ENCODE assay signal across 24 cellular contexts in the genomic region with DNA sequence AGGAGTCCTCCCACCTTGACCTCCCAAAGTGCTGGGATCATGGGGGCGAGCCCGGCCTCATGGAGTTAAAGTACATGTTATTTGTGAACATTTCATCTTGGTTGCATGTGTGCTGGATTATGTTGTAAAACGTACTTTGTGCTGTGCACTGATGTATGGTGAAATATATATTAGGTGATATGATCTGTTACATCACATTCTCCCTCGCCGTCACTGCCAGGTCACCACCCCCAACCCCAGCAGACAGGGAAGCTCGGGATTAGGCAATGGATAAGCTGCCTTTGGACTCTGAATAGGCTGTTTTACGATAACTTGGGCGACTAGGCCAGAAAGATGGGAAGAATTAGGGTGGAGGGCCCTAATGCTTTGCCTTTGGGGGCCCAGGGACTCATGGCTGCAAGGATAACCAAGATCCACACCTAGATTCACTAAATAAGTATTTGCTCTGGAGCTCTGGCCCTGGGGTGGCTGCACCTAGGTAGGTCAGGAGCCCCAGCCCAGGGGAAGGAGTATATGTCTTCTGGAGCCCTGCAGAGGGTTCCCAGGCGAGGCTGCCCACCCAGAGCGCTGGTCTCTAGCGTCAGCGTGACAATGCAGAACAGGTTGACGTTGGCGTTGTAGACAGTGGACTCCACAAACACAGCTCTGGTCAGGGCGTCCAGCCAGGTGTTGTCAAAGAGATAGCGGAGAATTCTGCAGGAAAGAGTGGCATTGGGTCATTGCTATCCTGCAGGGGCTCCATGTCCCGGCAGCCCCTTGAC. TPM values are rescaled to one million over a fixed set of nuclear protein-coding genes. Genes with fewer than 3 reads are reported as not detected.
A peak's percentile ranks its signal among the peaks of the same experiment; 100 is the strongest.
DNase-seq lines count a peak whose midpoint lies in the region; ATAC-seq, FAIRE-seq and TF ChIP-seq lines count a peak whose summit lies in the region.
"Had no signal": no experiment of that assay in that cellular context is flagged by ENCODE, and none has a peak within 500 bp of the region (broad histone marks: within the 10 kb centered on the region; RNA-seq: fewer than 3 reads in every experiment).

No MANE protein-coding gene starts in this region.

- peaks cover 7 to 8% of the 10 kb centered on the region in 2 experiments; a peak in 2 of 5 replicates for H3K4me1 ChIP-seq in K562 (replicated peaks in 1 of 2; ENCODE audit: control insufficient read depth in 2 of 2, insufficient read depth in 2 of 2, low read length in 2 of 2)
- peaks cover 2 to 8% (median 5%) of the 10 kb centered on the region in 4 donors for H3K4me1 ChIP-seq in liver (ENCODE audit: control insufficient read depth in 4 of 4, insufficient read depth in 4 of 4, low read length in 3 of 4)
- H3K4me1 ChIP-seq in testis = no peaks in the 10 kb centered on the region
- H3K4me1 ChIP-seq in PC-3 (ENCODE audit: insufficient read depth, low read length) = no peaks in the 10 kb centered on the region
- H3K4me1 ChIP-seq: HAP-1 had no signal

- DNase-seq in HuH-7.5 (ENCODE audit: low spot score) = peak; percentile 59
- DNase-seq in K562 (ENCODE audit: extremely low read depth in 1 of 4, low spot score in 3 of 4) = peak in 2 of 4 experiments; percentile 34 to 36
- no peak for DNase-seq in testis
- no peak for DNase-seq in NCI-H2196 treated with DMSO at 0.1 percent for 48 hours (lab: John Stamatoyannopoulos, UW; ENCODE audit: unreplicated experiment)
- DNase-seq in PC-3 = no peak
- DNase-seq: CD4-positive, CD25-positive, alpha-beta regulatory T cell; GM23248; MM.1S; NCI-H1417; NCI-H1694; NCI-H2029 treated with DMSO at 0.1 percent for 48 hours; NCI-H2227 treated with DMSO at 0.1 percent for 48 hours; NCI-H510A; NCI-H69; SK-N-SH; SW 1271 had no signal

- H3K27ac ChIP-seq in K562 (ENCODE audit: extremely low read depth, low read depth, low read length) (no peak overlapping the region), liver (ENCODE audit: low read depth in 1 of 2, low read length in 2 of 2) (peak overlapping the region; percentile 63 to 79), testis (no peak overlapping the region), PC-3 (ENCODE audit: low read length) (no peak overlapping the region)
- H3K27ac ChIP-seq: BLaER1, GM23248, HL-60, KMS-11 had no signal

- H3K4me2 ChIP-seq in K562 (ENCODE audit: insufficient read depth, low read length) = peak overlapping the region; percentile 9; the same call in 1 of the 2 replicates
- no peak overlapping the region for H3K4me2 ChIP-seq in PC-3 (ENCODE audit: low read length)
- H3K4me2 ChIP-seq: BLaER1, KMS-11, SK-N-SH had no signal

- H3F3A ChIP-seq in PC-3 (ENCODE audit: low read length, unreplicated experiment) = no peaks in the 10 kb centered on the region

- 5% methylated on average over 15 of the region's 17 CpGs for WGBS in K562 (ENCODE audit: insufficient coverage, low coverage, missing lambda C conversion rate)
- WGBS in liver = 43% methylated on average over 17 of the region's 17 CpGs
- 89 to 93% methylated on average over 17 of the region's 17 CpGs for WGBS in testis, 2 donors

- TF ChIP-seq CTCF in K562 (IDR thresholded peaks at IDR 0.05 in 2 of 3, conservative IDR thresholded peaks at IDR 0.05 in 1 of 3; ENCODE audit: insufficient read depth in 2 of 3, low read depth in 1 of 3, low read length in 3 of 3) = no peak
- no peak for TF ChIP-seq CTCF in liver (IDR thresholded peaks at IDR 0.05; ENCODE audit: low read depth, low read length, missing input control)
- TF ChIP-seq CTCF in testis (IDR thresholded peaks at IDR 0.05) = no peak
- TF ChIP-seq CTCF in PC-3 (conservative IDR thresholded peaks at IDR 0.05; ENCODE audit: low read depth, low read length) = no peak

- H3K9me1 ChIP-seq in K562 (ENCODE audit: control insufficient read depth, insufficient read depth, low read length) = no peaks in the 10 kb centered on the region

- in situ Hi-C loops in K562 (cut with MboI) = no loop called here

- FAIRE-seq in K562 (lab: Jason Lieb, UNC) = peak; percentile 42
- FAIRE-seq: A204.1, D721Med had no signal

- no peaks in the 10 kb centered on the region for H3K9me2 ChIP-seq in PC-3 (replicated peaks; ENCODE audit: low read length)
- H3K9me2 ChIP-seq: SK-N-SH had no signal

- peaks cover 52 to 64% of the 10 kb centered on the region in 2 experiments for H3K27me3 ChIP-seq in K562 (ENCODE audit: control insufficient read depth in 2 of 2, insufficient read depth in 2 of 2, low read length in 2 of 2)
- H3K27me3 ChIP-seq in liver (ENCODE audit: control insufficient read depth in 4 of 4, insufficient read depth in 4 of 4, low read length in 3 of 4) = no peaks in the 10 kb centered on the region
- H3K27me3 ChIP-seq in testis = no peaks in the 10 kb centered on the region
- H3K27me3 ChIP-seq in PC-3 (ENCODE audit: low read length) = no peaks in the 10 kb centered on the region
- H3K27me3 ChIP-seq: BLaER1 had no signal

- H2AFZ ChIP-seq in K562 (ENCODE audit: low read depth, low read length) = no peak overlapping the region
- no peak overlapping the region for H2AFZ ChIP-seq in PC-3 (ENCODE audit: low read length)
- H2AFZ ChIP-seq: GM23248 had no signal

- POLR2A ChIA-PET in K562 (lab: Yijun Ruan, JAX) = interaction anchor here (0.7 to 0.8 kb wide), 2 partner anchors 46 to 70 kb away, joined by 3 to 4 read pairs; a partner anchor contains a TSS
- POLR2A ChIA-PET in PC-3 (lab: Charles Lee; ENCODE audit: unreplicated experiment) = no interaction called here

- no peak for TF ChIP-seq EP300 in K562 (IDR thresholded peaks at IDR 0.05; ENCODE audit: low read length)

- H3K79me2 ChIP-seq in K562 (ENCODE audit: control insufficient read depth, insufficient read depth, low read length) = no peaks in the 10 kb centered on the region
- no peaks in the 10 kb centered on the region for H3K79me2 ChIP-seq in PC-3 (ENCODE audit: low read length)

- H4K20me1 ChIP-seq in K562 (replicated peaks; ENCODE audit: control insufficient read depth, insufficient read depth, low read length) (no peaks in the 10 kb centered on the region; the same call in 1 of the 2 replicates), PC-3 (ENCODE audit: low read length) (no peaks in the 10 kb centered on the region)
- H4K20me1 ChIP-seq: BLaER1 had no signal

- H3K9ac ChIP-seq in K562 (ENCODE audit: insufficient read depth in 1 of 2, low read depth in 2 of 2, low read length in 2 of 2) (no peak overlapping the region), liver (ENCODE audit: low read depth in 1 of 2, low read length in 2 of 2) (no peak overlapping the region), PC-3 (ENCODE audit: low read length) (no peak overlapping the region)
- H3K9ac ChIP-seq: BLaER1, GM23248, KMS-11, SK-N-SH had no signal

- BruUV-seq in K562 (replicated peaks; lab: Mats Ljungman, UMichigan) = no TSS peak
- no TSS peak for BruUV-seq in PC-3 (replicated peaks; lab: Mats Ljungman, UMichigan)

- CTCF ChIA-PET in K562 (lab: Yijun Ruan, JAX; ENCODE audit: low intra/inter-chr PET ratio) = no interaction called here
- CTCF ChIA-PET in PC-3 (lab: Charles Lee) = no interaction called here

- no peak overlapping the region for H3K4me3 ChIP-seq in K562
- H3K4me3 ChIP-seq in liver (ENCODE audit: low read depth in 1 of 3, low read length in 3 of 3) = no peak overlapping the region
- no peak overlapping the region for H3K4me3 ChIP-seq in testis
- no peak overlapping the region for H3K4me3 ChIP-seq in PC-3 (ENCODE audit: low read length)
- H3K4me3 ChIP-seq: BLaER1, GM23248, HAP-1 had no signal

- H3K9me3 ChIP-seq in K562 (replicated peaks; ENCODE audit: control insufficient read depth, insufficient read depth, low read depth, low read length) = no peaks in the 10 kb centered on the region
- no peaks in the 10 kb centered on the region for H3K9me3 ChIP-seq in liver (ENCODE audit: control insufficient read depth in 4 of 4, low read length in 3 of 4)
- no peaks in the 10 kb centered on the region for H3K9me3 ChIP-seq in testis
- no peaks in the 10 kb centered on the region for H3K9me3 ChIP-seq in PC-3 (ENCODE audit: low read length)
- H3K9me3 ChIP-seq: BLaER1, HAP-1, SK-N-SH had no signal

- H3K36me3 ChIP-seq in K562 (ENCODE audit: control insufficient read depth, insufficient read depth, low read length) = no peaks in the 10 kb centered on the region
- H3K36me3 ChIP-seq in liver (ENCODE audit: control insufficient read depth in 4 of 4, insufficient read depth in 3 of 4, low read depth in 1 of 4, low read length in 3 of 4) = no peaks in the 10 kb centered on the region
- no peaks in the 10 kb centered on the region for H3K36me3 ChIP-seq in testis (ENCODE audit: low read depth, missing control alignments)
- no peaks in the 10 kb centered on the region for H3K36me3 ChIP-seq in PC-3 (ENCODE audit: low read depth, low read length)
- H3K36me3 ChIP-seq: BLaER1, HAP-1 had no signal

- TF ChIP-seq POLR2A in K562 (conservative IDR thresholded peaks at IDR 0.05) (no peak), testis (IDR thresholded peaks at IDR 0.05) (no peak)

- ATAC-seq in K562 = peak; percentile 76
- no peak for ATAC-seq in GM18870 (IDR thresholded peaks at IDR 0.05; ENCODE audit: unreplicated experiment)
- no peak for ATAC-seq in PC-3

- no peak for TF ChIP-seq RAD21 in K562 (CRISPR knock-in tag; conservative IDR thresholded peaks at IDR 0.05 in 1 of 2, IDR thresholded peaks at IDR 0.05 in 1 of 2)
- TF ChIP-seq RAD21 in liver (IDR thresholded peaks at IDR 0.05) = peak; percentile 2 to 21

- intact Hi-C loops in K562 (cut with micrococcal nuclease) = no loop called here
- intact Hi-C loops in testis (cut with DNase I; ENCODE audit: low total_unique reads) = no loop called here
- intact Hi-C loops in PC-3 (cut with micrococcal nuclease) = no loop called here

RNA-seq across cellular contexts. Expression of a gene that starts 27.1 kb away (rescaled TPM):
- 13.7 and 40.7 TPM in 2 replicates for total RNA-seq in K562 (2011; cell fraction: chromatin; rRNA removed; ENCODE audit: low replicate concordance)
- total RNA-seq in K562 (2011; cell fraction: nucleolus; rRNA removed) = 12.3 and 14.3 TPM in 2 replicates
- total RNA-seq in K562 (2011; cell fraction: nucleoplasm; rRNA removed) = 27.1 and 44.8 TPM in 2 replicates
- total RNA-seq in K562 (2014; rRNA removed) (61.0 and 69.3 TPM in 2 replicates), K562 (2014; rRNA removed; fragmentation: Illumina TruSeq; extraction: Trizol) (121 and 129 TPM in 2 replicates), K562 (2015; rRNA removed; fragmentation: Illumina TruSeq; extraction: Trizol) (108 and 119 TPM in 2 replicates), K562 (2021) (89.0 and 89.7 TPM in 2 replicates), liver (10 to 100 TPM; 34.6 to 38.0 TPM), testis (10 to 100 TPM; 10.3 to 18.4 TPM), PC-3 (2014; rRNA removed) (36.1 and 47.5 TPM in 2 replicates)
- polyA plus RNA-seq in K562 (2011; rRNA removed) (33.2 and 61.1 TPM in 2 replicates), K562 (2014; fragmentation: Illumina TruSeq; extraction: Trizol) (94.4 and 109 TPM in 2 replicates), K562 (2014; fragmentation: Nextera tagmentation; extraction: Ambion mirVana) (10 to 100 TPM; 35.0 to 35.2 TPM), K562 (2014; rRNA removed) (115 TPM in 2 replicates), liver (100 to 1,000 TPM in 1 of 2 donors, 10 to 100 TPM in 1; 72.0 to 132 TPM), testis (ENCODE audit: insufficient read depth, low read depth, low replicate concordance) (19.4 TPM)
- polyA plus RNA-seq in K562 (2011; cell fraction: cytosol; rRNA removed) = 17.5 and 17.8 TPM in 2 replicates
- polyA plus RNA-seq in K562 (2011; cell fraction: nucleus; rRNA removed) = 11.1 and 13.3 TPM in 2 replicates
- 42.4 and 83.6 TPM in 2 replicates for polyA plus RNA-seq in K562 (2012)
- polyA minus RNA-seq in K562 (2011; rRNA and poly(A)+ RNA removed) = 18.0 and 18.4 TPM in 2 replicates
- 19.1 and 20.1 TPM in 2 replicates for polyA minus RNA-seq in K562 (2011; cell fraction: cytosol; rRNA and poly(A)+ RNA removed)
- polyA minus RNA-seq in K562 (2011; cell fraction: nucleus; rRNA and poly(A)+ RNA removed) = 8.9 and 13.0 TPM in 2 replicates

RNA-seq across cellular contexts. Expression of a gene that starts 46.2 kb away (rescaled TPM):
- 1.1 and 1.4 TPM in 2 replicates for total RNA-seq in K562 (2011; cell fraction: chromatin; rRNA removed; ENCODE audit: low replicate concordance)
- total RNA-seq in K562 (2011; cell fraction: nucleolus; rRNA removed) = 0.26 and 0.67 TPM in 2 replicates
- total RNA-seq in K562 (2011; cell fraction: nucleoplasm; rRNA removed) = 0.53 and 0.81 TPM in 2 replicates
- total RNA-seq in K562 (2014; rRNA removed) (0.54 TPM in 1 of 2 replicates, not detected in the other), K562 (2014; rRNA removed; fragmentation: Illumina TruSeq; extraction: Trizol) (0.19 TPM in 1 of 2 replicates, not detected in the other), K562 (2015; rRNA removed; fragmentation: Illumina TruSeq; extraction: Trizol) (0.23 and 0.33 TPM in 2 replicates), K562 (2021) (0.47 and 1.0 TPM in 2 replicates), liver (under 1 TPM; 0.08 to 0.42 TPM), testis (10 to 100 TPM; 10.2 to 15.2 TPM), PC-3 (2014; rRNA removed) (0.73 TPM in 1 of 2 replicates, not detected in the other)
- polyA plus RNA-seq in K562 (2011; rRNA removed) (0.35 and 0.36 TPM in 2 replicates), K562 (2014; fragmentation: Illumina TruSeq; extraction: Trizol) (0.98 TPM in 1 of 2 replicates, not detected in the other), K562 (2014; fragmentation: Nextera tagmentation; extraction: Ambion mirVana) (under 1 TPM; 0.10 to 0.13 TPM), K562 (2014; rRNA removed) (0.52 and 1.7 TPM in 2 replicates), liver (1 to 10 TPM in 1 of 2 donors, under 1 TPM in 1; 0.47 to 1.4 TPM), testis (ENCODE audit: insufficient read depth, low read depth, low replicate concordance) (7.7 TPM)
- polyA plus RNA-seq in K562 (2011; cell fraction: cytosol; rRNA removed) = 0.62 and 0.63 TPM in 2 replicates
- polyA plus RNA-seq in K562 (2011; cell fraction: nucleus; rRNA removed) = 0.31 and 1.1 TPM in 2 replicates
- 0.98 and 1.7 TPM in 2 replicates for polyA plus RNA-seq in K562 (2012)
- 0.18 TPM in 1 of 2 replicates, not detected in the other for polyA minus RNA-seq in K562 (2011; rRNA and poly(A)+ RNA removed)
- not detected in 2 replicates for polyA minus RNA-seq in K562 (2011; cell fraction: cytosol; rRNA and poly(A)+ RNA removed)
- polyA minus RNA-seq in K562 (2011; cell fraction: nucleus; rRNA and poly(A)+ RNA removed) = not detected in 2 replicates
- total RNA-seq: CD4-positive, CD25-positive, alpha-beta regulatory T cell had no signal

Comparison
In these comparisons a context has a peak if more than half of its experiments do, and no peak if none do; other contexts are left out.
1. H3K27ac ChIP-seq: peak in liver (2 of 2); none in K562 (single experiment), testis (0 of 2) and PC-3 (single experiment).